In genomic region chr9:17578911-17579793, GRCh38 we compare ENCODE assay signal across 8 cellular contexts. TPM values are rescaled to one million over a fixed set of nuclear protein-coding genes. Genes with fewer than 3 reads are reported as not detected.
DNase-seq lines count a peak whose midpoint lies in the region; ATAC-seq and TF ChIP-seq lines count a peak whose summit lies in the region.

Gene SH3GL2 (plus strand): TSS chr9:17579066.

- no peak within 1 kb of the TSS for H3K9ac ChIP-seq in stomach smooth muscle (ENCODE audit: low read length in 2 of 2)

- H3K4me3 ChIP-seq in left lung (peak within 1 kb of the TSS; percentile 33 to 45), stomach smooth muscle (ENCODE audit: low read length in 2 of 2) (peak within 1 kb of the TSS; percentile 53 to 71)

- DNase-seq in GM10248 (ENCODE audit: extremely low spot score), result peak; percentile 18
- DNase-seq in NCI-H526 treated with DMSO at 0.1 percent for 48 hours (lab: John Stamatoyannopoulos, UW), result peak; percentile 79
- DNase-seq in left lung, result peak; percentile 45 to 81
- no peak for DNase-seq in NCI-H1694 treated with DMSO at 0.1 percent for 48 hours (lab: John Stamatoyannopoulos, UW)
- no peak for DNase-seq in SIG-M5 treated with dmso at 0.1 percent for 504 hours (lab: John Stamatoyannopoulos, UW; ENCODE audit: unreplicated experiment)

- no peak for TF ChIP-seq CTCF in GM10248 (IDR thresholded peaks at IDR 0.05; ENCODE audit: control extremely low read depth, extremely low read depth, low read depth, missing control alignments)
- TF ChIP-seq CTCF in left lung (IDR thresholded peaks at IDR 0.05), result no peak

- H3K36me3 ChIP-seq in left lung, result no peaks in the 10 kb centered on the region
- H3K36me3 ChIP-seq in stomach smooth muscle (ENCODE audit: control insufficient read depth in 2 of 2, insufficient read depth in 2 of 2, low read length in 2 of 2), result no peaks in the 10 kb centered on the region

- ATAC-seq in HG02970 (IDR thresholded peaks at IDR 0.05; ENCODE audit: low FRiP score, unreplicated experiment) (peak; percentile 69), left lung (peak; percentile 95)

- CTCF ChIA-PET in GM10248 (lab: Yijun Ruan, JAX), result no interaction called here

- H3K4me1 ChIP-seq in left lung (peaks cover 0 to 10% of the 10 kb centered on the region in 2 donors), stomach smooth muscle (ENCODE audit: control insufficient read depth, insufficient read depth, low read length) (peaks cover 10% of the 10 kb centered on the region)

- peaks cover 38 to 59% of the 10 kb centered on the region in 2 donors for H3K27me3 ChIP-seq in left lung
- peaks cover 27 to 28% of the 10 kb centered on the region in 2 donors for H3K27me3 ChIP-seq in stomach smooth muscle (ENCODE audit: control insufficient read depth in 1 of 2, insufficient read depth in 2 of 2, low read length in 2 of 2)

- H3K27ac ChIP-seq in cingulate gyrus (ENCODE audit: low read depth, low read length) (peak within 1 kb of the TSS; percentile 4), left lung (no peak within 1 kb of the TSS), stomach smooth muscle (ENCODE audit: low read length) (no peak within 1 kb of the TSS)

- H3K9me3 ChIP-seq in left lung (no peaks in the 10 kb centered on the region), stomach smooth muscle (ENCODE audit: control insufficient read depth in 2 of 2, low read length in 2 of 2) (no peaks in the 10 kb centered on the region)

- POLR2A ChIA-PET in GM10248 (lab: Yijun Ruan, JAX), result no interaction called here

- intact Hi-C loops in left lung (cut with DNase I), result no loop called here

RNA-seq across cellular contexts. Expression of gene SH3GL2, which starts in this region (rescaled TPM):
- 1 to 10 TPM in 1 of 2 donors, under 1 TPM in 1; 0.84 to 1.7 TPM for total RNA-seq in left lung

Comparison
In these comparisons a context has a peak if more than half of its experiments do, and no peak if none do; other contexts are left out.
1. DNase-seq: peak in GM10248 (single experiment), NCI-H526 treated with DMSO at 0.1 percent for 48 hours (single experiment) and left lung (2 of 2); none in NCI-H1694 treated with DMSO at 0.1 percent for 48 hours (single experiment) and SIG-M5 treated with dmso at 0.1 percent for 504 hours (single experiment).